In the genomic region with DNA sequence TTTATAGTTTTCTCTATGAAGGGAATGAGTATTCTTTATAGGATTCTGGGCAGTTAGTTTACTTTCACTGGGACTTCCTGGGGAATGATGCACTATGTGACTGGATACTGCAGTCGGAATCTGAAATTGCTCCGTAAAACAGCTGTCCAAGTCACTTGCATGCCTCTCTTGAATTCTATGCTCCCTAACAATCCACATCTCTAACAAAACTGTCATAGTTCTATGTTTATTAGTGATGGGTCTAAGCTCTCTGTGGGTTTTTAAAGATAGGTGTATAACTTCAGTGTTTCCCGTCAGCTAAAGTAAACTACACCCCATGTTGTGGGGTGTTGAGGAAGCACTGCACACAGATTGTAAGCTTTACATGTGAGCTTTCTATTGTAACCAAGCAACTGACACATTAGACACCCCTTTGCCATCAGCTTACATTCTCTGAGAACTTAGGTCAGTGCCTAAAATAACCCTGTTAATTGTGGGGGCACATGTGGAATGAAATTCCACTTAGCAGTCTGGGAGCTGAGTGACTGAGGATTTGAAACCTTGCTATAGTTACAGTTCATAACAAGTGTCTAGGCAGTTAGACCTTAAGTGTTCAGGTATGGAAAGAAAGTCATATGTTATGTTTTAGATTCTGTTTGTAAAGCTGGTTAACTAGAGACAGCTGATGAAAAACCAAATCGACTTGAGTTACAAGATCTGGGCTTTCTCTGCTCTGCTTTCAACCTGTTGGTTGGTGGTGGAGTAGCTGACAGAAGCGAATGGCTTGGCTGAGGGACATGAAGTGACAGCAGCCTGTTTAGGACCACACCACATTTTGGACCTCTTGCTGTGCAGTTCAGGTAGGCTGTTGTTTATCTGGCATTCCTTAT, we compare ENCODE assay signal across 16 cellular contexts.
DNase-seq lines count a peak whose midpoint lies in the region; ATAC-seq, FAIRE-seq and TF ChIP-seq lines count a peak whose summit lies in the region.
"Had no signal": no experiment of that assay in that cellular context is flagged by ENCODE, and none has a peak within 500 bp of the region (broad histone marks: within the 10 kb centered on the region; RNA-seq: fewer than 3 reads in every experiment).

No MANE protein-coding gene starts in this region.

- no peak for TF ChIP-seq EP300 in HepG2 (IDR thresholded peaks at IDR 0.05; ENCODE audit: low read depth in 2 of 2, low read length in 2 of 2)
- no peak for TF ChIP-seq EP300 in HepG2 (CRISPR knock-in tag; IDR thresholded peaks at IDR 0.05; ENCODE audit: borderline replicate concordance)

- TF ChIP-seq POLR2A in HepG2 (IDR thresholded peaks at IDR 0.05; ENCODE audit: insufficient read depth in 1 of 2, low read depth in 2 of 2, low read length in 2 of 2): no peak
- no peak for TF ChIP-seq POLR2A in right lobe of liver (IDR thresholded peaks at IDR 0.05)
- TF ChIP-seq POLR2A in vagina (IDR thresholded peaks at IDR 0.05): no peak

- no peak for DNase-seq in HepG2 (ENCODE audit: low spot score)
- DNase-seq in right lobe of liver: no peak
- DNase-seq in fibroblast of villous mesenchyme (ENCODE audit: low read depth): peak; percentile 40
- no peak for DNase-seq in CD8-positive, alpha-beta memory T cell
- DNase-seq in vagina (ENCODE audit: extremely low spot score in 2 of 2): no peak
- no peak for DNase-seq in DMS53 (lab: John Stamatoyannopoulos, UW)
- no peak for DNase-seq in NCI-H146 treated with DMSO at 0.1 percent for 48 hours (lab: John Stamatoyannopoulos, UW; ENCODE audit: unreplicated experiment)
- DNase-seq: activated CD4-positive, alpha-beta T cell treated with anti-CD3 and anti-CD28 coated beads, Interleukin-2, amount 50 U/mL, for 4 hours; effector memory CD4-positive, alpha-beta T cell; kidney glomerular epithelial cell; NCI-H1105; NCI-H524 treated with DMSO at 0.1 percent for 48 hours; T1000 had no signal

- H3K27ac Mint-ChIP-seq in nephron: peak overlapping the region; percentile 12 to 67 (median 36)
- no peak overlapping the region for H3K27ac Mint-ChIP-seq in CD8-positive, alpha-beta memory T cell
- H3K27ac Mint-ChIP-seq: natural killer cell treated with Interleukin-12 subunit alpha and Interleukin-12 subunit beta and Interleukin-15 and Interleukin-18, amount 100 ng/mL, for 72 hours had no signal

- H3K27ac ChIP-seq in HepG2 (ENCODE audit: extremely low read length, insufficient read depth, low read length) (no peak overlapping the region), right lobe of liver (no peak overlapping the region), vagina (no peak overlapping the region)
- no peak overlapping the region for H3K27ac ChIP-seq in CD8-positive, alpha-beta memory T cell (ENCODE audit: low read depth, low read length)
- H3K27ac ChIP-seq: RWPE1 had no signal

- no peak overlapping the region for H3K4me3 ChIP-seq in HepG2 (replicated peaks in 1 of 3; ENCODE audit: insufficient read depth in 1 of 3, low read depth in 2 of 3, low read length in 3 of 3)
- H3K4me3 ChIP-seq in right lobe of liver: no peak overlapping the region
- no peak overlapping the region for H3K4me3 ChIP-seq in fibroblast of villous mesenchyme (ENCODE audit: low read depth, low read length)
- no peak overlapping the region for H3K4me3 ChIP-seq in CD8-positive, alpha-beta memory T cell (ENCODE audit: low read length)
- H3K4me3 ChIP-seq in vagina: no peak overlapping the region

- H3K4me2 ChIP-seq in HepG2 (ENCODE audit: low read depth, low read length): no peak overlapping the region

- H3K79me2 ChIP-seq in HepG2 (ENCODE audit: insufficient read depth, low read length): no peaks in the 10 kb centered on the region

- 32% methylated on average over 5 of the region's 5 CpGs for WGBS in HepG2 (ENCODE audit: low lambda C conversion rate)
- 81% methylated on average over 5 of the region's 5 CpGs for WGBS in right lobe of liver (ENCODE audit: insufficient coverage, low coverage, low lambda C conversion rate, missing lambda C conversion rate)

- intact Hi-C loops in HepG2 (cut with micrococcal nuclease; ENCODE audit: unreplicated experiment): no loop called here
- intact Hi-C loops in right lobe of liver (cut with DNase I): no loop called here
- intact Hi-C loops in vagina (cut with DNase I): no loop called here

- TF ChIP-seq CTCF in HepG2 (CRISPR knock-in tag; IDR thresholded peaks at IDR 0.05) (no peak), right lobe of liver (IDR thresholded peaks at IDR 0.05) (no peak), fibroblast of villous mesenchyme (IDR thresholded peaks at IDR 0.05; ENCODE audit: insufficient read depth, low read depth, low read length) (no peak), nephron (IDR thresholded peaks at IDR 0.05; ENCODE audit: unreplicated experiment in 3 of 3) (no peak), vagina (IDR thresholded peaks at IDR 0.05) (no peak)

- FAIRE-seq in HepG2 (lab: Jason Lieb, UNC): no peak

- H3K36me3 ChIP-seq in HepG2 (replicated peaks in 1 of 2; ENCODE audit: control insufficient read depth in 1 of 2, insufficient read depth in 2 of 2, low read length in 2 of 2) (no peaks in the 10 kb centered on the region), right lobe of liver (no peaks in the 10 kb centered on the region), vagina (no peaks in the 10 kb centered on the region)
- no peaks in the 10 kb centered on the region for H3K36me3 ChIP-seq in CD8-positive, alpha-beta memory T cell (ENCODE audit: insufficient read depth, low read length)

- POLR2A ChIA-PET in HepG2 (lab: Yijun Ruan, JAX): no interaction called here
- POLR2A ChIA-PET in CD8-positive, alpha-beta memory T cell (lab: Charles Lee): no interaction called here

- BruUV-seq in HepG2 (replicated peaks; lab: Mats Ljungman, UMichigan): no TSS peak

- no peak for TF ChIP-seq RAD21 in HepG2 (CRISPR knock-in tag; IDR thresholded peaks at IDR 0.05)

- CTCF ChIA-PET in HepG2 (lab: Yijun Ruan, JAX; ENCODE audit: low intra/inter-chr PET ratio, low total read pairs): no interaction called here
- CTCF ChIA-PET in CD8-positive, alpha-beta memory T cell (lab: Charles Lee): no interaction called here

- H4K20me1 ChIP-seq in HepG2 (ENCODE audit: insufficient read depth, low read length): no peaks in the 10 kb centered on the region

- H3K9ac ChIP-seq in HepG2 (ENCODE audit: insufficient read depth, low read depth, low read length): no peak overlapping the region

- no peaks in the 10 kb centered on the region for H3K27me3 Mint-ChIP-seq in nephron (ENCODE audit: low read depth)
- peaks cover 0 to under 1% of the 10 kb centered on the region in 2 donors for H3K27me3 Mint-ChIP-seq in CD8-positive, alpha-beta memory T cell
- H3K27me3 Mint-ChIP-seq: natural killer cell treated with Interleukin-12 subunit alpha and Interleukin-12 subunit beta and Interleukin-15 and Interleukin-18, amount 100 ng/mL, for 72 hours had no signal

- no peaks in the 10 kb centered on the region for H3K4me1 ChIP-seq in HepG2 (ENCODE audit: insufficient read depth, low read length)
- H3K4me1 ChIP-seq in right lobe of liver: no peaks in the 10 kb centered on the region
- no peaks in the 10 kb centered on the region for H3K4me1 ChIP-seq in CD8-positive, alpha-beta memory T cell (ENCODE audit: insufficient read depth, low read length)
- H3K4me1 ChIP-seq in vagina: no peaks in the 10 kb centered on the region

- no peak overlapping the region for H2AFZ ChIP-seq in HepG2 (ENCODE audit: low read length)

- no peaks in the 10 kb centered on the region for H3K36me3 Mint-ChIP-seq in nephron (ENCODE audit: low read depth)
- no peaks in the 10 kb centered on the region for H3K36me3 Mint-ChIP-seq in CD8-positive, alpha-beta memory T cell
- H3K36me3 Mint-ChIP-seq: natural killer cell treated with Interleukin-12 subunit alpha and Interleukin-12 subunit beta and Interleukin-15 and Interleukin-18, amount 100 ng/mL, for 72 hours had no signal

- H3K4me1 Mint-ChIP-seq in nephron: peaks cover 41% of the 10 kb centered on the region
- no peaks in the 10 kb centered on the region for H3K4me1 Mint-ChIP-seq in CD8-positive, alpha-beta memory T cell

- ATAC-seq in HepG2 (peak; percentile 43; the same call in 1 of the 3 replicates), right lobe of liver (no peak)
- ATAC-seq: natural killer cell treated with Interleukin-12 subunit alpha and Interleukin-12 subunit beta and Interleukin-15 and Interleukin-18, amount 100 ng/mL, for 72 hours had no signal

- H3K9me3 Mint-ChIP-seq in nephron: no peaks in the 10 kb centered on the region
- peaks cover 0 to under 1% (median 0%) of the 10 kb centered on the region in 5 donors for H3K9me3 Mint-ChIP-seq in CD8-positive, alpha-beta memory T cell
- H3K9me3 Mint-ChIP-seq: natural killer cell treated with Interleukin-12 subunit alpha and Interleukin-12 subunit beta and Interleukin-15 and Interleukin-18, amount 100 ng/mL, for 72 hours had no signal

- peak overlapping the region in 2 of 3 experiments; percentile 74 to 87 for H3K4me3 Mint-ChIP-seq in nephron
- H3K4me3 Mint-ChIP-seq in CD8-positive, alpha-beta memory T cell: no peak overlapping the region
- H3K4me3 Mint-ChIP-seq: natural killer cell treated with Interleukin-12 subunit alpha and Interleukin-12 subunit beta and Interleukin-15 and Interleukin-18, amount 100 ng/mL, for 72 hours had no signal

- H3K27me3 ChIP-seq in HepG2 (ENCODE audit: control insufficient read depth in 1 of 2, insufficient read depth in 2 of 2, low read length in 2 of 2) (no peaks in the 10 kb centered on the region), right lobe of liver (no peaks in the 10 kb centered on the region), vagina (no peaks in the 10 kb centered on the region)
- H3K27me3 ChIP-seq in CD8-positive, alpha-beta memory T cell (ENCODE audit: insufficient read depth, low read length, poor library complexity, severe bottlenecking): no peaks in the 10 kb centered on the region

- H3K9me3 ChIP-seq in HepG2 (ENCODE audit: low read length) (no peaks in the 10 kb centered on the region), right lobe of liver (no peaks in the 10 kb centered on the region), vagina (no peaks in the 10 kb centered on the region)
- H3K9me3 ChIP-seq in CD8-positive, alpha-beta memory T cell (ENCODE audit: low read length): no peaks in the 10 kb centered on the region

- in situ Hi-C loops in HepG2 (cut with HindIII; ENCODE audit: extremely low pct_ligation_motif_present, low pct_unique_long_range_greater_than_20kb): no loop called here

TF ChIP-seq in HepG2, 621 proteins besides CTCF, POLR2A, EP300 and RAD21 (continues in another document):
- TF ChIP-seq PHF8 (CRISPR knock-in tag; IDR thresholded peaks at IDR 0.05): no peak
- TF ChIP-seq, protein P1, sequence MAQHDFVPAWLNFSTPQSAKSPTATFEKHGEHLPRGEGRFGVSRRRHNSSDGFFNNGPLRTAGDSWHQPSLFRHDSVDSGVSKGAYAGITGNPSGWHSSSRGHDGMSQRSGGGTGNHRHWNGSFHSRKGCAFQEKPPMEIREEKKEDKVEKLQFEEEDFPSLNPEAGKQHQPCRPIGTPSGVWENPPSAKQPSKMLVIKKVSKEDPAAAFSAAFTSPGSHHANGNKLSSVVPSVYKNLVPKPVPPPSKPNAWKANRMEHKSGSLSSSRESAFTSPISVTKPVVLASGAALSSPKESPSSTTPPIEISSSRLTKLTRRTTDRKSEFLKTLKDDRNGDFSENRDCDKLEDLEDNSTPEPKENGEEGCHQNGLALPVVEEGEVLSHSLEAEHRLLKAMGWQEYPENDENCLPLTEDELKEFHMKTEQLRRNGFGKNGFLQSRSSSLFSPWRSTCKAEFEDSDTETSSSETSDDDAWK (CRISPR knock-in tag; IDR thresholded peaks at IDR 0.05): no peak
- TF ChIP-seq KAT7 (CRISPR knock-in tag; IDR thresholded peaks at IDR 0.05; ENCODE audit: borderline replicate concordance): no peak
- no peak for TF ChIP-seq ZMYM2 (CRISPR knock-in tag; IDR thresholded peaks at IDR 0.05)

Comparison
In these comparisons a context has a peak if more than half of its experiments do, and no peak if none do; other contexts are left out.
1. H3K27ac Mint-ChIP-seq: peak in nephron (3 of 3); none in CD8-positive, alpha-beta memory T cell (0 of 8).
2. H3K4me3 Mint-ChIP-seq: peak in nephron (2 of 3); none in CD8-positive, alpha-beta memory T cell (0 of 7).